ENCODE assay signal across 1 cellular context in genomic region chr5:74640450-74641013, GRCh38.
TF ChIP-seq lines count a peak whose summit lies in the region.

TSS of gene ENC1 (minus strand) at chr5:74640728. CDS start at chr5:74636485, 4,243 bp downstream.

TF ChIP-seq in HepG2, 621 proteins besides CTCF, POLR2A, EP300 and RAD21 (continued from another document and continues in another):
- TF ChIP-seq, protein P1, sequence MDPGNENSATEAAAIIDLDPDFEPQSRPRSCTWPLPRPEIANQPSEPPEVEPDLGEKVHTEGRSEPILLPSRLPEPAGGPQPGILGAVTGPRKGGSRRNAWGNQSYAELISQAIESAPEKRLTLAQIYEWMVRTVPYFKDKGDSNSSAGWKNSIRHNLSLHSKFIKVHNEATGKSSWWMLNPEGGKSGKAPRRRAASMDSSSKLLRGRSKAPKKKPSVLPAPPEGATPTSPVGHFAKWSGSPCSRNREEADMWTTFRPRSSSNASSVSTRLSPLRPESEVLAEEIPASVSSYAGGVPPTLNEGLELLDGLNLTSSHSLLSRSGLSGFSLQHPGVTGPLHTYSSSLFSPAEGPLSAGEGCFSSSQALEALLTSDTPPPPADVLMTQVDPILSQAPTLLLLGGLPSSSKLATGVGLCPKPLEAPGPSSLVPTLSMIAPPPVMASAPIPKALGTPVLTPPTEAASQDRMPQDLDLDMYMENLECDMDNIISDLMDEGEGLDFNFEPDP (CRISPR knock-in tag; conservative IDR thresholded peaks at IDR 0.05), result no peak
- no peak for TF ChIP-seq NR2F1 (CRISPR knock-in tag; IDR thresholded peaks at IDR 0.05)
- TF ChIP-seq GMEB2 (CRISPR knock-in tag; IDR thresholded peaks at IDR 0.05; ENCODE audit: low read depth), result peak; percentile 66
- TF ChIP-seq GABPB1 (CRISPR knock-in tag; IDR thresholded peaks at IDR 0.05), result peak; percentile 85
- no peak for TF ChIP-seq MZF1 (CRISPR knock-in tag; IDR thresholded peaks at IDR 0.05; ENCODE audit: borderline replicate concordance)
- TF ChIP-seq FOXC1 (CRISPR knock-in tag; IDR thresholded peaks at IDR 0.05; ENCODE audit: borderline replicate concordance), result peak; percentile 75; the same call in 1 of the 2 replicates
- TF ChIP-seq SALL1 (CRISPR knock-in tag; IDR thresholded peaks at IDR 0.05), result peak; percentile 94
- TF ChIP-seq RFX3 (CRISPR knock-in tag; IDR thresholded peaks at IDR 0.05), result no peak
- TF ChIP-seq MIER3 (CRISPR knock-in tag; IDR thresholded peaks at IDR 0.05; ENCODE audit: borderline replicate concordance), result no peak
- peak; percentile 13; the same call in 1 of the 2 replicates for TF ChIP-seq YEATS2 (CRISPR knock-in tag; IDR thresholded peaks at IDR 0.05; ENCODE audit: borderline replicate concordance)
- no peak for TF ChIP-seq ZBED4 (CRISPR knock-in tag; IDR thresholded peaks at IDR 0.05; ENCODE audit: borderline replicate concordance)
- TF ChIP-seq, protein P2, sequence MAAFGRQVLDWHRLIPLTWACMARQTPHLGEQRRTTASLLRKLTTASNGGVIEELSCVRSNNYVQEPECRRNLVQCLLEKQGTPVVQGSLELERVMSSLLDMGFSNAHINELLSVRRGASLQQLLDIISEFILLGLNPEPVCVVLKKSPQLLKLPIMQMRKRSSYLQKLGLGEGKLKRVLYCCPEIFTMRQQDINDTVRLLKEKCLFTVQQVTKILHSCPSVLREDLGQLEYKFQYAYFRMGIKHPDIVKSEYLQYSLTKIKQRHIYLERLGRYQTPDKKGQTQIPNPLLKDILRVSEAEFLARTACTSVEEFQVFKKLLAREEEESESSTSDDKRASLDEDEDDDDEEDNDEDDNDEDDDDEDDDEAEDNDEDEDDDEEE (CRISPR knock-in tag; IDR thresholded peaks at IDR 0.05), result peak; percentile 51
- TF ChIP-seq MEF2D (CRISPR knock-in tag; IDR thresholded peaks at IDR 0.05), result no peak
- no peak for TF ChIP-seq MTA3 (CRISPR knock-in tag; IDR thresholded peaks at IDR 0.05)
- no peak for TF ChIP-seq ISX (CRISPR knock-in tag; conservative IDR thresholded peaks at IDR 0.05)
- TF ChIP-seq HES4 (CRISPR knock-in tag; IDR thresholded peaks at IDR 0.05; ENCODE audit: borderline replicate concordance), result 0 out of 2 replicates have a peak, but pooled peaks have one; percentile 76
- no peak for TF ChIP-seq E2F1 (CRISPR knock-in tag; IDR thresholded peaks at IDR 0.05)
- peak; percentile 67; the same call in 1 of the 2 replicates for TF ChIP-seq GATAD2A (CRISPR knock-in tag; IDR thresholded peaks at IDR 0.05)
- TF ChIP-seq TAF15 (IDR thresholded peaks at IDR 0.05; ENCODE audit: low read depth, low read length, poor library complexity, severe bottlenecking), result no peak
- no peak for TF ChIP-seq RARG (CRISPR knock-in tag; IDR thresholded peaks at IDR 0.05; ENCODE audit: low read depth)
- no peak for TF ChIP-seq NFIB (CRISPR knock-in tag; IDR thresholded peaks at IDR 0.05; ENCODE audit: borderline replicate concordance)
- TF ChIP-seq, protein P3, sequence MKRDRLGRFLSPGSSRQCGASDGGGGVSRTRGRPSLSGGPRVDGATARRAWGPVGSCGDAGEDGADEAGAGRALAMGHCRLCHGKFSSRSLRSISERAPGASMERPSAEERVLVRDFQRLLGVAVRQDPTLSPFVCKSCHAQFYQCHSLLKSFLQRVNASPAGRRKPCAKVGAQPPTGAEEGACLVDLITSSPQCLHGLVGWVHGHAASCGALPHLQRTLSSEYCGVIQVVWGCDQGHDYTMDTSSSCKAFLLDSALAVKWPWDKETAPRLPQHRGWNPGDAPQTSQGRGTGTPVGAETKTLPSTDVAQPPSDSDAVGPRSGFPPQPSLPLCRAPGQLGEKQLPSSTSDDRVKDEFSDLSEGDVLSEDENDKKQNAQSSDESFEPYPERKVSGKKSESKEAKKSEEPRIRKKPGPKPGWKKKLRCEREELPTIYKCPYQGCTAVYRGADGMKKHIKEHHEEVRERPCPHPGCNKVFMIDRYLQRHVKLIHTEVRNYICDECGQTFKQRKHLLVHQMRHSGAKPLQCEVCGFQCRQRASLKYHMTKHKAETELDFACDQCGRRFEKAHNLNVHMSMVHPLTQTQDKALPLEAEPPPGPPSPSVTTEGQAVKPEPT (CRISPR knock-in tag; IDR thresholded peaks at IDR 0.05; ENCODE audit: low read depth), result no peak
- TF ChIP-seq SALL2 (CRISPR knock-in tag; IDR thresholded peaks at IDR 0.05), result peak; percentile 72; the same call in 1 of the 2 replicates
- TF ChIP-seq KMT2B (CRISPR knock-in tag; IDR thresholded peaks at IDR 0.05), result peak; percentile 65; the same call in 1 of the 2 replicates
- TF ChIP-seq ZNF788 (CRISPR knock-in tag; IDR thresholded peaks at IDR 0.05; ENCODE audit: borderline replicate concordance), result peak; percentile 96
- TF ChIP-seq FUBP1 (CRISPR knock-in tag; IDR thresholded peaks at IDR 0.05; ENCODE audit: borderline replicate concordance), result no peak
- no peak for TF ChIP-seq YEATS4 (CRISPR knock-in tag; IDR thresholded peaks at IDR 0.05; ENCODE audit: borderline replicate concordance)
- TF ChIP-seq SIN3A (IDR thresholded peaks at IDR 0.05; ENCODE audit: borderline replicate concordance, low read depth, low read length), result peak; percentile 78; the same call in 1 of the 2 replicates
- TF ChIP-seq TSC22D2 (CRISPR knock-in tag; IDR thresholded peaks at IDR 0.05; ENCODE audit: borderline replicate concordance), result peak; percentile 94; the same call in 1 of the 2 replicates
- no peak for TF ChIP-seq ZSCAN12 (CRISPR knock-in tag; IDR thresholded peaks at IDR 0.05)
- no peak for TF ChIP-seq NFIC (IDR thresholded peaks at IDR 0.05; ENCODE audit: low read length)
- 0 out of 2 replicates have a peak, but pooled peaks have one; percentile 16 for TF ChIP-seq SIX1 (CRISPR knock-in tag; IDR thresholded peaks at IDR 0.05; ENCODE audit: borderline replicate concordance)
- TF ChIP-seq KAT2B (IDR thresholded peaks at IDR 0.05; ENCODE audit: borderline replicate concordance, low read depth, low read length), result no peak
- TF ChIP-seq, protein P4, sequence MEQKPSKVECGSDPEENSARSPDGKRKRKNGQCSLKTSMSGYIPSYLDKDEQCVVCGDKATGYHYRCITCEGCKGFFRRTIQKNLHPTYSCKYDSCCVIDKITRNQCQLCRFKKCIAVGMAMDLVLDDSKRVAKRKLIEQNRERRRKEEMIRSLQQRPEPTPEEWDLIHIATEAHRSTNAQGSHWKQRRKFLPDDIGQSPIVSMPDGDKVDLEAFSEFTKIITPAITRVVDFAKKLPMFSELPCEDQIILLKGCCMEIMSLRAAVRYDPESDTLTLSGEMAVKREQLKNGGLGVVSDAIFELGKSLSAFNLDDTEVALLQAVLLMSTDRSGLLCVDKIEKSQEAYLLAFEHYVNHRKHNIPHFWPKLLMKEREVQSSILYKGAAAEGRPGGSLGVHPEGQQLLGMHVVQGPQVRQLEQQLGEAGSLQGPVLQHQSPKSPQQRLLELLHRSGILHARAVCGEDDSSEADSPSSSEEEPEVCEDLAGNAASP (CRISPR knock-in tag; IDR thresholded peaks at IDR 0.05; ENCODE audit: borderline replicate concordance), result peak; percentile 81
- TF ChIP-seq ZNF138 (CRISPR knock-in tag; IDR thresholded peaks at IDR 0.05; ENCODE audit: low read depth), result peak; percentile 98
- TF ChIP-seq TERF1 (CRISPR knock-in tag; IDR thresholded peaks at IDR 0.05), result no peak
- TF ChIP-seq ZNF451 (CRISPR knock-in tag; IDR thresholded peaks at IDR 0.05), result no peak
- 0 out of 2 replicates have a peak, but pooled peaks have one; percentile 44 for TF ChIP-seq ZNF44 (CRISPR knock-in tag; IDR thresholded peaks at IDR 0.05)
- TF ChIP-seq, protein P5, sequence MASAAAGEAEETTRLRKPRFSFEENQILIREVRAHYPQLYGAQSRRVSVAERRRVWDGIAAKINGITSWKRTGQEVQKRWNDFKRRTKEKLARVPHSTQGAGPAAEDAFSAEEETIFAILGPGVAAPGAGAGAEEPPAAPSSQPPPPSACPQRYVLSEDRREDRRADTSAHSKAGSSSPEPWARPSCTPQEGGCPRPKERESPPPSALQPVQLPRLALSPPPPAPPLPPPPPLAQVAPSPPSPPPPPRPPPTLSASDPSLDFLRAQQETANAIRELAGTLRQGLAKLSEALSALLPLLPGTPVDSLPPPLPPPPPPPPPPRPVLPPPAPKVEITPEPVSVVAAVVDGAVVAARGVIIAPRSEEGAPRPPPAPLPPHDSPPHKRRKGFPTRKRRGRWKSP (CRISPR knock-in tag; IDR thresholded peaks at IDR 0.05), result peak; percentile 96
- TF ChIP-seq ATF1 (CRISPR knock-in tag; IDR thresholded peaks at IDR 0.05), result no peak
- 0 out of 2 replicates have a peak, but pooled peaks have one; percentile 50 for TF ChIP-seq E2F5 (CRISPR knock-in tag; conservative IDR thresholded peaks at IDR 0.05)
- TF ChIP-seq CCDC6 (CRISPR knock-in tag; IDR thresholded peaks at IDR 0.05), result peak; percentile 71
- TF ChIP-seq, protein P6, sequence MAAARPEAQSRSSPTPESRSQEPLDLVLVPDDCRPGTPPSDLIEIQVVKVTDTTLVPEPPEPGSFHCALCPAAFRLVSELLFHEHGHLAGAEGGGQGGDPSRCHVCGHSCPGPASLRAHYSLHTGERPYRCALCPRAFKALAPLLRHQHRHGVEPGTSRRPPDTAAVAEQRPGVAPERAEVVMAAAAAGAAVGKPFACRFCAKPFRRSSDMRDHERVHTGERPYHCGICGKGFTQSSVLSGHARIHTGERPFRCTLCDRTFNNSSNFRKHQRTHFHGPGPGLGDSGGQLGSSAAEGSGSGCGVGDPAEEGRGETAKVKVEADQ (CRISPR knock-in tag; IDR thresholded peaks at IDR 0.05; ENCODE audit: borderline replicate concordance), result peak; percentile 93
- TF ChIP-seq ZNF260 (CRISPR knock-in tag; IDR thresholded peaks at IDR 0.05; ENCODE audit: borderline replicate concordance, low read depth), result no peak
- peak; percentile 92 for TF ChIP-seq ZNF607 (CRISPR knock-in tag; IDR thresholded peaks at IDR 0.05; ENCODE audit: borderline replicate concordance)
